Comparison of ENCODE assay signal across 24 cellular contexts in the genomic region with DNA sequence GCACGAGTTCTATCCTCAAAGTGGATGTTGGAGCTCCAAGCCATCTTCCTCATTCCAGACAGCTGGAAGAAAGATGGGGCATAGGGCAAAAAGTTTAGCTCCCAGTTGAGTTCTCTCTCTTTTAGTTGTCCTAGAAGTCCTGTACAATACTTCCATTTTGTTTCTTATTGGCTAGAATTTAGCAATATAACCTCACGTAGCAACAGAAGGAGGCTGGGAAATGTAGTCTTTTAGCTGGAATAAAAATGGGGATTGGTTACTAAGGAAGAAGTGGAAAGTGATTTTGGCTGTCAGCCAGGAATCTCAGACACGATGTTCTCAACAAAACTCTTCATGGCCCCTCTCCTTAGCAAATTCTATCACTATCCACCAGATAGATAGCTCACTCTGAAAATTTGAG.
"Had no signal": no experiment of that assay in that cellular context is flagged by ENCODE, and none has a peak within 500 bp of the region (broad histone marks: within the 10 kb centered on the region; RNA-seq: fewer than 3 reads in every experiment).

No MANE protein-coding gene starts in this region.

- DNase-seq: activated CD4-positive, alpha-beta T cell treated with anti-CD3 and anti-CD28 coated beads for 48 hours; activated CD4-positive, alpha-beta T cell treated with anti-CD3 and anti-CD28 coated beads, Interleukin-2, amount 50 U/mL, for 48 hours; activated CD8-positive, alpha-beta memory T cell treated with anti-CD3 and anti-CD28 coated beads for 24 hours; activated effector memory CD4-positive, alpha-beta T cell treated with anti-CD3 and anti-CD28 coated beads, Interleukin-2, amount 50 U/mL, for 16 hours; activated naive CD4-positive, alpha-beta T cell treated with anti-CD3 and anti-CD28 coated beads for 36 hours; activated naive CD8-positive, alpha-beta T cell treated with anti-CD3 and anti-CD28 coated beads for 36 hours; adrenal gland; brain microvascular endothelial cell; caudate nucleus; cortex of kidney; islet precursor cell; midbrain; naive thymus-derived CD4-positive, alpha-beta T cell; nucleus accumbens; psoas muscle; spleen; stimulated activated CD4-positive, alpha-beta T cell treated with anti-CD3 and anti-CD28 coated beads, Interleukin-2, amount 100 ng/mL, for 48 hours; stimulated activated naive CD8-positive, alpha-beta T cell treated with anti-CD3 and anti-CD28 coated beads, Interleukin-15, Interleukin-2, amounts not matched to agents 100 U/mL and 50 U/mL, for 24 hours; testis; transverse colon had no signal

- H2AFZ ChIP-seq: parathyroid adenoma had no signal

- H3K27me3 ChIP-seq: adrenal gland, brain microvascular endothelial cell, spleen, testis, transverse colon had no signal

- H3K4me3 Mint-ChIP-seq: activated naive CD4-positive, alpha-beta T cell treated with anti-CD3 and anti-CD28 coated beads for 36 hours; activated naive CD8-positive, alpha-beta T cell treated with anti-CD3 and anti-CD28 coated beads for 36 hours; activated T-helper 1 cell treated with anti-CD3 and anti-CD28 coated beads, Interleukin-12 subunit alpha, Interleukin-12 subunit beta, Interleukin-2, Interleukin-4 antibody, amounts not matched to agents 30 ng/mL and 10 ng/mL and 1 ng/mL, durations not matched to agents 14 hours and 24 hours and 36 hours; naive thymus-derived CD4-positive, alpha-beta T cell had no signal

- H3K9ac ChIP-seq: parathyroid adenoma had no signal

- FAIRE-seq: astrocyte had no signal

- H3K4me1 ChIP-seq: testis had no signal

- H3K4me3 ChIP-seq: adrenal gland, psoas muscle, spleen, testis, transverse colon had no signal

- H3K27ac Mint-ChIP-seq: activated naive CD4-positive, alpha-beta T cell treated with anti-CD3 and anti-CD28 coated beads for 36 hours; activated naive CD8-positive, alpha-beta T cell treated with anti-CD3 and anti-CD28 coated beads for 36 hours; activated T-helper 1 cell treated with anti-CD3 and anti-CD28 coated beads, Interleukin-12 subunit alpha, Interleukin-12 subunit beta, Interleukin-2, Interleukin-4 antibody, amounts not matched to agents 30 ng/mL and 10 ng/mL and 1 ng/mL, durations not matched to agents 14 hours and 24 hours and 36 hours had no signal

- H3K27me3 Mint-ChIP-seq: activated naive CD8-positive, alpha-beta T cell treated with anti-CD3 and anti-CD28 coated beads for 36 hours; naive thymus-derived CD4-positive, alpha-beta T cell had no signal

- ATAC-seq: esophagus mucosa; naive thymus-derived CD4-positive, alpha-beta T cell; stimulated activated naive CD8-positive, alpha-beta T cell treated with anti-CD3 and anti-CD28 coated beads, Interleukin-15, Interleukin-2, amounts not matched to agents 100 U/mL and 50 U/mL, for 24 hours had no signal

- H3K9me3 ChIP-seq: adrenal gland, psoas muscle, spleen, testis, transverse colon had no signal

- H3K27ac ChIP-seq: adrenal gland, brain microvascular endothelial cell, parathyroid adenoma, spleen, testis, transverse colon had no signal

- H3K9me3 Mint-ChIP-seq: activated naive CD4-positive, alpha-beta T cell treated with anti-CD3 and anti-CD28 coated beads for 36 hours; activated naive CD8-positive, alpha-beta T cell treated with anti-CD3 and anti-CD28 coated beads for 36 hours; naive thymus-derived CD4-positive, alpha-beta T cell had no signal

- H3K36me3 ChIP-seq: adrenal gland, brain microvascular endothelial cell, spleen, transverse colon had no signal
